ENCODE assay signal across 1 cellular context in genomic region chr12:48157889-48158370, GRCh38.
A peak's percentile ranks its signal among the peaks of the same experiment; 100 is the strongest.
TF ChIP-seq lines count a peak whose summit lies in the region.

No MANE protein-coding gene starts in this region.

TF ChIP-seq in K562, 482 proteins besides CTCF, POLR2A, EP300 and RAD21 (continued from another document and continues in another):
- TF ChIP-seq NONO (IDR thresholded peaks at IDR 0.05; ENCODE audit: low read depth in 2 of 2, low read length in 1 of 2) (no peak), BRCA1 (IDR thresholded peaks at IDR 0.05) (no peak), BRCA1 (CRISPR knock-in tag; IDR thresholded peaks at IDR 0.05) (no peak), ETV1 (tag; conservative IDR thresholded peaks at IDR 0.05; ENCODE audit: low read depth) (0 out of 2 replicates have a peak, but pooled peaks have one; percentile 7), TCF7L2 (IDR thresholded peaks at IDR 0.05; ENCODE audit: low read depth, low read length) (no peak), SRSF9 (IDR thresholded peaks at IDR 0.05; ENCODE audit: borderline replicate concordance, low read depth, low read length) (no peak), JUND (IDR thresholded peaks at IDR 0.05; ENCODE audit: borderline replicate concordance, low read depth, low read length) (no peak), JUND (tag; IDR thresholded peaks at IDR 0.05; ENCODE audit: borderline replicate concordance, low read depth, low read length) (0 out of 3 replicates have a peak, but pooled peaks have one; percentile 6), BACH1 (tag; IDR thresholded peaks at IDR 0.05) (0 out of 2 replicates have a peak, but pooled peaks have one; percentile 52), NFE2L1 (tag; IDR thresholded peaks at IDR 0.05; ENCODE audit: borderline replicate concordance, low read depth) (no peak), STAG1 (CRISPR knock-in tag; IDR thresholded peaks at IDR 0.05; ENCODE audit: borderline replicate concordance) (no peak), RBM22 (IDR thresholded peaks at IDR 0.05; ENCODE audit: low read depth, low read length, poor library complexity, severe bottlenecking) (no peak), XRCC4 (IDR thresholded peaks at IDR 0.05; ENCODE audit: extremely low read depth, insufficient read depth, insufficient read length) (no peak), ZNF121 (CRISPR knock-in tag; conservative IDR thresholded peaks at IDR 0.05) (no peak), PCBP2 (IDR thresholded peaks at IDR 0.05; ENCODE audit: low read depth, low read length, poor library complexity, severe bottlenecking) (no peak), THAP7 (CRISPR knock-in tag; IDR thresholded peaks at IDR 0.05) (no peak), NEUROD1 (IDR thresholded peaks at IDR 0.05; ENCODE audit: borderline replicate concordance, low read depth, low read length, partially characterized antibody) (no peak), CTCFL (IDR thresholded peaks at IDR 0.05; ENCODE audit: borderline replicate concordance, insufficient read depth, low read depth, low read length, poor library complexity, severe bottlenecking) (no peak), THRA (IDR thresholded peaks at IDR 0.05) (no peak), YY1 (IDR thresholded peaks at IDR 0.05; ENCODE audit: borderline replicate concordance in 1 of 3, control insufficient read depth in 1 of 3, extremely low read depth in 1 of 3, insufficient read depth in 3 of 3, insufficient read length in 1 of 3, insufficient replicate concordance in 2 of 3, low read depth in 1 of 3, low read length in 2 of 3) (no peak), ZNF589 (CRISPR knock-in tag; IDR thresholded peaks at IDR 0.05; ENCODE audit: low read depth) (no peak), SRF (CRISPR knock-in tag; IDR thresholded peaks at IDR 0.05) (no peak), SNAPC5 (CRISPR knock-in tag; IDR thresholded peaks at IDR 0.05) (no peak), RBM25 (IDR thresholded peaks at IDR 0.05; ENCODE audit: low read depth, low read length, severe bottlenecking) (no peak), MAX (CRISPR knock-in tag; IDR thresholded peaks at IDR 0.05) (peak; percentile 41; the same call in 1 of the 2 replicates), GMEB1 (CRISPR knock-in tag; IDR thresholded peaks at IDR 0.05) (no peak), TCFL5 (CRISPR knock-in tag; conservative IDR thresholded peaks at IDR 0.05) (no peak), CHAMP1 (IDR thresholded peaks at IDR 0.05) (no peak), NFRKB (IDR thresholded peaks at IDR 0.05; ENCODE audit: low read depth) (0 out of 2 replicates have a peak, but pooled peaks have one; percentile 18), ZNF436 (CRISPR knock-in tag; IDR thresholded peaks at IDR 0.05) (no peak), NR4A1 (CRISPR knock-in tag; IDR thresholded peaks at IDR 0.05) (no peak), NR4A1 (tag; IDR thresholded peaks at IDR 0.05) (0 out of 2 replicates have a peak, but pooled peaks have one; percentile 34), HNRNPUL1 (IDR thresholded peaks at IDR 0.05; ENCODE audit: low read length) (no peak), TARDBP (IDR thresholded peaks at IDR 0.05) (no peak), ZNF408 (CRISPR knock-in tag; IDR thresholded peaks at IDR 0.05; ENCODE audit: low read depth) (no peak), ZNF3 (CRISPR knock-in tag; IDR thresholded peaks at IDR 0.05) (no peak), ZNF699 (CRISPR knock-in tag; IDR thresholded peaks at IDR 0.05; ENCODE audit: insufficient replicate concordance) (no peak), NR2F6 (CRISPR knock-in tag; IDR thresholded peaks at IDR 0.05) (no peak), ILK (tag; IDR thresholded peaks at IDR 0.05; ENCODE audit: borderline replicate concordance, low read depth) (no peak), ZBTB7A (IDR thresholded peaks at IDR 0.05; ENCODE audit: borderline replicate concordance, control insufficient read depth, low read depth, low read length) (no peak), ZKSCAN3 (CRISPR knock-in tag; IDR thresholded peaks at IDR 0.05) (no peak)
- TF ChIP-seq, protein P1, sequence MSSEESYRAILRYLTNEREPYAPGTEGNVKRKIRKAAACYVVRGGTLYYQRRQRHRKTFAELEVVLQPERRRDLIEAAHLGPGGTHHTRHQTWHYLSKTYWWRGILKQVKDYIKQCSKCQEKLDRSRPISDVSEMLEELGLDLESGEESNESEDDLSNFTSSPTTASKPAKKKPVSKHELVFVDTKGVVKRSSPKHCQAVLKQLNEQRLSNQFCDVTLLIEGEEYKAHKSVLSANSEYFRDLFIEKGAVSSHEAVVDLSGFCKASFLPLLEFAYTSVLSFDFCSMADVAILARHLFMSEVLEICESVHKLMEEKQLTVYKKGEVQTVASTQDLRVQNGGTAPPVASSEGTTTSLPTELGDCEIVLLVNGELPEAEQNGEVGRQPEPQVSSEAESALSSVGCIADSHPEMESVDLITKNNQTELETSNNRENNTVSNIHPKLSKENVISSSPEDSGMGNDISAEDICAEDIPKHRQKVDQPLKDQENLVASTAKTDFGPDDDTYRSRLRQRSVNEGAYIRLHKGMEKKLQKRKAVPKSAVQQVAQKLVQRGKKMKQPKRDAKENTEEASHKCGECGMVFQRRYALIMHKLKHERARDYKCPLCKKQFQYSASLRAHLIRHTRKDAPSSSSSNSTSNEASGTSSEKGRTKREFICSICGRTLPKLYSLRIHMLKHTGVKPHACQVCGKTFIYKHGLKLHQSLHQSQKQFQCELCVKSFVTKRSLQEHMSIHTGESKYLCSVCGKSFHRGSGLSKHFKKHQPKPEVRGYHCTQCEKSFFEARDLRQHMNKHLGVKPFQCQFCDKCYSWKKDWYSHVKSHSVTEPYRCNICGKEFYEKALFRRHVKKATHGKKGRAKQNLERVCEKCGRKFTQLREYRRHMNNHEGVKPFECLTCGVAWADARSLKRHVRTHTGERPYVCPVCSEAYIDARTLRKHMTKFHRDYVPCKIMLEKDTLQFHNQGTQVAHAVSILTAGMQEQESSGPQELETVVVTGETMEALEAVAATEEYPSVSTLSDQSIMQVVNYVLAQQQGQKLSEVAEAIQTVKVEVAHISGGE (CRISPR knock-in tag; IDR thresholded peaks at IDR 0.05) = no peak
- TF ChIP-seq, protein P2, sequence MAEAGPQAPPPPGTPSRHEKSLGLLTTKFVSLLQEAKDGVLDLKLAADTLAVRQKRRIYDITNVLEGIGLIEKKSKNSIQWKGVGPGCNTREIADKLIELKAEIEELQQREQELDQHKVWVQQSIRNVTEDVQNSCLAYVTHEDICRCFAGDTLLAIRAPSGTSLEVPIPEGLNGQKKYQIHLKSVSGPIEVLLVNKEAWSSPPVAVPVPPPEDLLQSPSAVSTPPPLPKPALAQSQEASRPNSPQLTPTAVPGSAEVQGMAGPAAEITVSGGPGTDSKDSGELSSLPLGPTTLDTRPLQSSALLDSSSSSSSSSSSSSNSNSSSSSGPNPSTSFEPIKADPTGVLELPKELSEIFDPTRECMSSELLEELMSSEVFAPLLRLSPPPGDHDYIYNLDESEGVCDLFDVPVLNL (CRISPR knock-in tag; IDR thresholded peaks at IDR 0.05; ENCODE audit: low read depth) = no peak
- TF ChIP-seq, protein P3, sequence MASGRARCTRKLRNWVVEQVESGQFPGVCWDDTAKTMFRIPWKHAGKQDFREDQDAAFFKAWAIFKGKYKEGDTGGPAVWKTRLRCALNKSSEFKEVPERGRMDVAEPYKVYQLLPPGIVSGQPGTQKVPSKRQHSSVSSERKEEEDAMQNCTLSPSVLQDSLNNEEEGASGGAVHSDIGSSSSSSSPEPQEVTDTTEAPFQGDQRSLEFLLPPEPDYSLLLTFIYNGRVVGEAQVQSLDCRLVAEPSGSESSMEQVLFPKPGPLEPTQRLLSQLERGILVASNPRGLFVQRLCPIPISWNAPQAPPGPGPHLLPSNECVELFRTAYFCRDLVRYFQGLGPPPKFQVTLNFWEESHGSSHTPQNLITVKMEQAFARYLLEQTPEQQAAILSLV (tag; IDR thresholded peaks at IDR 0.05) = no peak
- TF ChIP-seq, protein P4, sequence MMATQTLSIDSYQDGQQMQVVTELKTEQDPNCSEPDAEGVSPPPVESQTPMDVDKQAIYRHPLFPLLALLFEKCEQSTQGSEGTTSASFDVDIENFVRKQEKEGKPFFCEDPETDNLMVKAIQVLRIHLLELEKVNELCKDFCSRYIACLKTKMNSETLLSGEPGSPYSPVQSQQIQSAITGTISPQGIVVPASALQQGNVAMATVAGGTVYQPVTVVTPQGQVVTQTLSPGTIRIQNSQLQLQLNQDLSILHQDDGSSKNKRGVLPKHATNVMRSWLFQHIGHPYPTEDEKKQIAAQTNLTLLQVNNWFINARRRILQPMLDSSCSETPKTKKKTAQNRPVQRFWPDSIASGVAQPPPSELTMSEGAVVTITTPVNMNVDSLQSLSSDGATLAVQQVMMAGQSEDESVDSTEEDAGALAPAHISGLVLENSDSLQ (IDR thresholded peaks at IDR 0.05) = peak; percentile 56
- TF ChIP-seq, protein P5, sequence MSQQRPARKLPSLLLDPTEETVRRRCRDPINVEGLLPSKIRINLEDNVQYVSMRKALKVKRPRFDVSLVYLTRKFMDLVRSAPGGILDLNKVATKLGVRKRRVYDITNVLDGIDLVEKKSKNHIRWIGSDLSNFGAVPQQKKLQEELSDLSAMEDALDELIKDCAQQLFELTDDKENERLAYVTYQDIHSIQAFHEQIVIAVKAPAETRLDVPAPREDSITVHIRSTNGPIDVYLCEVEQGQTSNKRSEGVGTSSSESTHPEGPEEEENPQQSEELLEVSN (IDR thresholded peaks at IDR 0.05; ENCODE audit: borderline replicate concordance in 1 of 2, extremely low read depth in 1 of 2, insufficient read depth in 1 of 2, insufficient read length in 1 of 2, low read depth in 1 of 2, low read length in 1 of 2, poor library complexity in 1 of 2, severe bottlenecking in 1 of 2) = peak in 1 of 2 experiments; percentile 42
